8 cellular contexts compared by ENCODE assay signal in the genomic region with DNA sequence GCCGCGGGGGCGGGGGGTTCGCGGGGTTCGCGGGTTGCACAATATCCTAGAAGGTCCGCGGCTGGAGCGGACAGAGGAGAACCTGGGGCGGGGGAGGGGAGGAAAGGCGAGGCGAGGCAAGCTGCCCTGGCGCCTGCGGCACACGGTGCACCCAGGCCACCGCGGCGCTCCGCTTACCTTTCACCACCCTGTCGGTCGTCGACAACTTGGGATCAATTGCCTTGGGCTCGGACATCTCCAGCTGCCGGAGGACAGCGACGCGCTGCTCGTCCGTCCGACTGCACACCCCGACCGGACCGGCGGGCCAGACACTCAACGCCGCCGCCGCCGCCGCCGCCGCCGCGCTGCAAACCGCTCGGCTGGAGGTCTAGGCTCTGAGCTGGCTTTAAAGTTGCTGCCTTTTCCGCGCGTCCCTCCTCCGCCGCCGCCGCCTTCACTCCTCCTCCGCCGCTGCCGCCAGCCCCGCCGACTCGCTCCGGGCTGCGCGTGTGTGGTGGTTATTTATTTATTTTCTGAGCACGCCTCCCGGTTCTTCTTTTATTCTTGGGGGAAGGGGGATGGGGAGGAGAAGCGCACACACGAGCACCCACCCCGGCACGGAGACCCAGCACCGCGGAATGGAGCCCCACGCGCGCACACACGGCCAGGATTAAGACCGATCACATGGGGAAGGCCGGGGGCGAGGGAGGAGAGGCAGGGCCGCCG. TPM values are rescaled to one million over a fixed set of nuclear protein-coding genes. Genes with fewer than 3 reads are reported as not detected.
A peak's percentile ranks its signal among the peaks of the same experiment; 100 is the strongest.
DNase-seq lines count a peak whose midpoint lies in the region; ATAC-seq and TF ChIP-seq lines count a peak whose summit lies in the region.

No MANE protein-coding gene starts in this region.

- no peaks in the 10 kb centered on the region for H3K36me3 ChIP-seq in muscle layer of colon (ENCODE audit: insufficient read depth, low read length)

- H3K4me1 Mint-ChIP-seq in stimulated activated naive B cell treated with anti-CD40 and anti-IgM and Interleukin-4, amounts not matched to agents 10 μg/mL and 1 μg/mL and 100 μg/mL, for 72 hours, result peaks cover 20 to 45% of the 10 kb centered on the region in 2 donors

- H3K9me3 Mint-ChIP-seq in stimulated activated naive B cell treated with anti-CD40 and anti-IgM and Interleukin-4, amounts not matched to agents 10 μg/mL and 1 μg/mL and 100 μg/mL, for 72 hours, result no peaks in the 10 kb centered on the region

- H3K27ac Mint-ChIP-seq in stimulated activated naive B cell treated with anti-CD40 and anti-IgM and Interleukin-4, amounts not matched to agents 10 μg/mL and 1 μg/mL and 100 μg/mL, for 72 hours, result peak overlapping the region; percentile 98

- H3K4me1 ChIP-seq in muscle layer of colon (ENCODE audit: insufficient read depth, low read length), result peaks cover 24% of the 10 kb centered on the region

- no peaks in the 10 kb centered on the region for H3K27me3 Mint-ChIP-seq in stimulated activated naive B cell treated with anti-CD40 and anti-IgM and Interleukin-4, amounts not matched to agents 10 μg/mL and 1 μg/mL and 100 μg/mL, for 72 hours

- peak; percentile 27 to 61 (median 42) for DNase-seq in activated naive CD4-positive, alpha-beta T cell (lab: John Stamatoyannopoulos, UW)
- DNase-seq in activated naive CD4-positive, alpha-beta T cell treated with anti-CD3 and anti-CD28 coated beads, Interleukin-2, amount 50 U/mL, for 16 hours, result no peak
- DNase-seq in NCI-H460 (ENCODE audit: extremely low read depth, low read depth), result peak; percentile 18
- DNase-seq in activated T-cell treated with anti-CD3 and anti-CD28 coated beads for 4 hours, result peak; percentile 47
- DNase-seq in erythroblast (lab: John Stamatoyannopoulos, UW), result peak; percentile 79 to 86
- DNase-seq in stimulated activated naive B cell treated with anti-CD40 and anti-IgM and Interleukin-4, amounts not matched to agents 10 μg/mL and 1 μg/mL and 100 μg/mL, for 72 hours, result no peak

- H3K36me3 Mint-ChIP-seq in stimulated activated naive B cell treated with anti-CD40 and anti-IgM and Interleukin-4, amounts not matched to agents 10 μg/mL and 1 μg/mL and 100 μg/mL, for 72 hours, result peaks cover 0 to 5% of the 10 kb centered on the region in 2 donors

- H3K27ac ChIP-seq in muscle layer of colon (ENCODE audit: low read depth, low read length), result peak overlapping the region; percentile 97

- no peaks in the 10 kb centered on the region for H3K27me3 ChIP-seq in muscle layer of colon (ENCODE audit: control insufficient read depth in 1 of 2, insufficient read depth in 2 of 2, low read length in 2 of 2)

- ATAC-seq in HG02973 (IDR thresholded peaks at IDR 0.05; ENCODE audit: unreplicated experiment), result peak; percentile 9
- ATAC-seq in stimulated activated naive B cell treated with anti-CD40 and anti-IgM and Interleukin-4, amounts not matched to agents 10 μg/mL and 1 μg/mL and 100 μg/mL, for 72 hours (replicated peaks), result peak; percentile 20 to 29

- peak overlapping the region; percentile 69 to 99 for H3K4me3 ChIP-seq in muscle layer of colon (ENCODE audit: low read depth in 1 of 2, low read length in 2 of 2)

- no peak overlapping the region for H3K9ac ChIP-seq in muscle layer of colon (ENCODE audit: low read length)

- H3K9me3 ChIP-seq in muscle layer of colon (ENCODE audit: low read length), result no peaks in the 10 kb centered on the region

- peak overlapping the region; percentile 95 to 98 for H3K4me3 Mint-ChIP-seq in stimulated activated naive B cell treated with anti-CD40 and anti-IgM and Interleukin-4, amounts not matched to agents 10 μg/mL and 1 μg/mL and 100 μg/mL, for 72 hours

- TF ChIP-seq POLR2A in erythroblast (IDR thresholded peaks at IDR 0.05; ENCODE audit: low read length), result no peak

RNA-seq across cellular contexts. Expression of a gene that starts 0.6 kb away (rescaled TPM):
- total RNA-seq in NCI-H460 (2014; rRNA removed; shearing (Covaris generic)), result 15.7 and 16.5 TPM in 2 replicates
- 9.9 and 13.0 TPM in 2 replicates for polyA plus RNA-seq in NCI-H460 (2014; cell fraction: nucleus; rRNA removed)

Comparison
In these comparisons a context has a peak if more than half of its experiments do, and no peak if none do; other contexts are left out.
1. DNase-seq: peak in activated naive CD4-positive, alpha-beta T cell (4 of 4), NCI-H460 (single experiment), activated T-cell treated with anti-CD3 and anti-CD28 coated beads for 4 hours (single experiment) and erythroblast (2 of 2); none in activated naive CD4-positive, alpha-beta T cell treated with anti-CD3 and anti-CD28 coated beads, Interleukin-2, amount 50 U/mL, for 16 hours (single experiment) and stimulated activated naive B cell treated with anti-CD40 and anti-IgM and Interleukin-4, amounts not matched to agents 10 μg/mL and 1 μg/mL and 100 μg/mL, for 72 hours (single experiment).